In genomic region chr6:7050911-7051779, GRCh38 we compare ENCODE assay signal across 8 cellular contexts. TPM values are rescaled to one million over a fixed set of nuclear protein-coding genes. Genes with fewer than 3 reads are reported as not detected.
A peak's percentile ranks its signal among the peaks of the same experiment; 100 is the strongest.
DNase-seq lines count a peak whose midpoint lies in the region; ATAC-seq and TF ChIP-seq lines count a peak whose summit lies in the region.

No MANE protein-coding gene starts in this region.

- in situ Hi-C loops in GM23248 (cut with MboI), result no loop called here

- H3K36me3 Mint-ChIP-seq in CD14-positive monocyte (peaks cover 0 to 1% of the 10 kb centered on the region in 2 donors), natural killer cell (no peaks in the 10 kb centered on the region)
- no peaks in the 10 kb centered on the region for H3K36me3 Mint-ChIP-seq in activated T-cell treated with anti-CD3 and anti-CD28 coated beads, Interleukin-2, amount 50 U/mL, for 24 hours (ENCODE audit: low read depth)

- H3K27me3 Mint-ChIP-seq in CD14-positive monocyte (ENCODE audit: low read depth in 3 of 3) (peaks cover 0 to 4% (median 2%) of the 10 kb centered on the region in 3 donors), natural killer cell (ENCODE audit: low read depth in 2 of 2) (peaks cover 0 to 4% of the 10 kb centered on the region in 2 donors)
- H3K27me3 Mint-ChIP-seq in activated T-cell treated with anti-CD3 and anti-CD28 coated beads, Interleukin-2, amount 50 U/mL, for 24 hours, result peaks cover 16% of the 10 kb centered on the region

- TF ChIP-seq CTCF in CD14-positive monocyte (IDR thresholded peaks at IDR 0.05) (no peak), natural killer cell (IDR thresholded peaks at IDR 0.05) (no peak)

- no peaks in the 10 kb centered on the region for H3K9me3 Mint-ChIP-seq in CD14-positive monocyte
- H3K9me3 Mint-ChIP-seq in activated T-cell treated with anti-CD3 and anti-CD28 coated beads, Interleukin-2, amount 50 U/mL, for 24 hours, result no peaks in the 10 kb centered on the region
- no peaks in the 10 kb centered on the region for H3K9me3 Mint-ChIP-seq in natural killer cell

- H3K79me2 ChIP-seq in GM23248 (ENCODE audit: insufficient read depth), result no peaks in the 10 kb centered on the region

- no peaks in the 10 kb centered on the region for H3K36me3 ChIP-seq in GM23248 (ENCODE audit: low read depth)

- WGBS in GM23248 (ENCODE audit: low coverage in 1 of 2, low lambda C conversion rate in 2 of 2, missing lambda C conversion rate in 2 of 2), 2 experiments, result 14 to 22% methylated on average over 54 to 56 of the region's 67 CpGs

- peaks cover 5% of the 10 kb centered on the region for H3F3A ChIP-seq in GM23248 (ENCODE audit: insufficient read depth)

- H3K27ac ChIP-seq in GM23248, result peak overlapping the region; percentile 45

- H2AFZ ChIP-seq in GM23248, result peak overlapping the region; percentile 84

- H3K9me3 ChIP-seq in GM23248 (ENCODE audit: low read depth), result no peaks in the 10 kb centered on the region

- peak; percentile 52 to 61 (median 54) for ATAC-seq in natural killer cell

- H3K4me1 Mint-ChIP-seq in CD14-positive monocyte (peaks cover 51% of the 10 kb centered on the region), natural killer cell (peaks cover 0 to 7% of the 10 kb centered on the region in 2 donors)
- H3K4me1 Mint-ChIP-seq in activated T-cell treated with anti-CD3 and anti-CD28 coated beads, Interleukin-2, amount 50 U/mL, for 24 hours (ENCODE audit: low read depth), result peaks cover 13% of the 10 kb centered on the region

- H3K9me2 ChIP-seq in GM23248 (ENCODE audit: insufficient read depth), result no peaks in the 10 kb centered on the region

- H3K27me3 ChIP-seq in GM23248 (replicated peaks; ENCODE audit: insufficient read depth), result no peaks in the 10 kb centered on the region

- H4K20me1 ChIP-seq in GM23248 (ENCODE audit: insufficient read depth), result no peaks in the 10 kb centered on the region

- H3K27ac Mint-ChIP-seq in CD14-positive monocyte (peak overlapping the region; percentile 18 to 96 (median 86)), natural killer cell (no peak overlapping the region)
- H3K27ac Mint-ChIP-seq in activated T-cell treated with anti-CD3 and anti-CD28 coated beads, Interleukin-2, amount 50 U/mL, for 24 hours, result no peak overlapping the region

- DNase-seq in CD14-positive monocyte (ENCODE audit: low spot score) (peak; percentile 67), GM23248 (peak; percentile 78), NCI-H2029 (lab: John Stamatoyannopoulos, UW) (peak; percentile 76), fibroblast of peridontal ligament (ENCODE audit: extremely low read depth) (peak; percentile 50), natural killer cell (no peak), SKM-1 treated with dmso at 0.1 percent for 144 hours (lab: John Stamatoyannopoulos, UW; ENCODE audit: unreplicated experiment) (no peak), NK-92 (lab: John Stamatoyannopoulos, UW; ENCODE audit: unreplicated experiment) (no peak)
- peak; percentile 52 for DNase-seq in activated T-cell treated with anti-CD3 and anti-CD28 coated beads, Interleukin-2, amount 50 U/mL, for 24 hours

- H3K4me3 Mint-ChIP-seq in CD14-positive monocyte (peak overlapping the region; percentile 79 to 81), natural killer cell (peak overlapping the region; percentile 74)
- peak overlapping the region; percentile 56 for H3K4me3 Mint-ChIP-seq in activated T-cell treated with anti-CD3 and anti-CD28 coated beads, Interleukin-2, amount 50 U/mL, for 24 hours

- no peaks in the 10 kb centered on the region for H3K4me1 ChIP-seq in GM23248 (ENCODE audit: insufficient read depth)

- peak overlapping the region; percentile 67 for H3K4me3 ChIP-seq in GM23248

- peak overlapping the region; percentile 44 for H3K4me2 ChIP-seq in GM23248 (ENCODE audit: unreplicated experiment)

- H3K9ac ChIP-seq in GM23248, result peak overlapping the region; percentile 69

- intact Hi-C loops in CD14-positive monocyte (cut with micrococcal nuclease) (loop anchor here in 1 of 2 donors (5.0 to 10.0 kb wide), 3 partner anchors 36 to 256 kb away; partner anchors contain the start of gene RREB1), natural killer cell (cut with micrococcal nuclease) (no loop called here)

RNA-seq across cellular contexts. Expression of gene RREB1, which starts 56.6 kb away (rescaled TPM):
- polyA plus RNA-seq in CD14-positive monocyte, result 1 to 10 TPM; 2.1 to 5.6 TPM
- total RNA-seq in GM23248 (2014; rRNA removed; shearing (Covaris generic)), result 9.4 and 12.4 TPM in 2 replicates
- polyA plus RNA-seq in GM23248 (2016; fragmentation: Nextera tagmentation; extraction: Ambion mirVana), result 6.4 and 7.5 TPM in 2 replicates
- total RNA-seq in natural killer cell, result 10 to 100 TPM; 42.2 to 51.8 (median 44.0) TPM

Comparison
In these comparisons a context has a peak if more than half of its experiments do, and no peak if none do; other contexts are left out.
1. DNase-seq: peak in CD14-positive monocyte (single experiment), GM23248 (single experiment), NCI-H2029 (single experiment), activated T-cell treated with anti-CD3 and anti-CD28 coated beads, Interleukin-2, amount 50 U/mL, for 24 hours (single experiment) and fibroblast of peridontal ligament (single experiment); none in natural killer cell (single experiment), SKM-1 treated with dmso at 0.1 percent for 144 hours (single experiment) and NK-92 (single experiment).
2. H3K27ac Mint-ChIP-seq: peak in CD14-positive monocyte (7 of 7); none in activated T-cell treated with anti-CD3 and anti-CD28 coated beads, Interleukin-2, amount 50 U/mL, for 24 hours (single experiment) and natural killer cell (0 of 2).
3. Peak in every context shown above with its lines, with median percentiles within 50 percentile points of each other: H3K4me3 Mint-ChIP-seq.